ENCODE assay signal across 8 cellular contexts in genomic region chr21:38352536-38353219, GRCh38.
DNase-seq lines count a peak whose midpoint lies in the region; ATAC-seq and TF ChIP-seq lines count a peak whose summit lies in the region.

No MANE protein-coding gene starts in this region.

- ATAC-seq in GM18511 (IDR thresholded peaks at IDR 0.05; ENCODE audit: unreplicated experiment) (no peak), HG03175 (IDR thresholded peaks at IDR 0.05; ENCODE audit: unreplicated experiment) (no peak)

- H3K27me3 ChIP-seq in HUES48 (ENCODE audit: control insufficient read depth, insufficient read depth, low read length) (peaks cover 12% of the 10 kb centered on the region), OCI-LY1 (ENCODE audit: insufficient read depth, low read length) (no peaks in the 10 kb centered on the region; the same call in 1 of the 2 replicates), hepatocyte (no peaks in the 10 kb centered on the region)

- no peaks in the 10 kb centered on the region for H3K36me3 ChIP-seq in HUES48 (ENCODE audit: control insufficient read depth, insufficient read depth, low read length)
- H3K36me3 ChIP-seq in OCI-LY1 (ENCODE audit: insufficient read depth, low read length), result no peaks in the 10 kb centered on the region
- no peaks in the 10 kb centered on the region for H3K36me3 ChIP-seq in hepatocyte (replicated peaks; ENCODE audit: insufficient read depth, low read depth)

- TF ChIP-seq CTCF in OCI-LY1 (IDR thresholded peaks at IDR 0.05; ENCODE audit: low read length), result peak; percentile 65
- peak; percentile 72 for TF ChIP-seq CTCF in hepatocyte (IDR thresholded peaks at IDR 0.05; ENCODE audit: poor library complexity)

- in situ Hi-C loops in Caki2 (cut with HindIII; ENCODE audit: low pct_unique_long_range_greater_than_20kb, low sequenced_read_pairs), result loop anchor here (25.0 kb wide), 1 partner anchor 190 kb away; no protein-coding TSS in a partner anchor

- H3K4me2 ChIP-seq in OCI-LY1 (ENCODE audit: low read length) (no peak overlapping the region), hepatocyte (peak overlapping the region; percentile 11)

- H3K4me3 ChIP-seq in HUES48 (ENCODE audit: low read depth, low read length) (peak overlapping the region; percentile 19; the same call in 1 of the 2 replicates), OCI-LY1 (ENCODE audit: low read depth, low read length, poor library complexity, severe bottlenecking) (no peak overlapping the region), hepatocyte (no peak overlapping the region)

- H3K9me2 ChIP-seq in OCI-LY1 (ENCODE audit: low read depth, low read length), result no peaks in the 10 kb centered on the region
- H3K9me2 ChIP-seq in hepatocyte (replicated peaks; ENCODE audit: insufficient read depth), result no peaks in the 10 kb centered on the region

- no peaks in the 10 kb centered on the region for H3F3A ChIP-seq in OCI-LY1 (ENCODE audit: insufficient read depth, low read length)

- no peaks in the 10 kb centered on the region for H3K79me2 ChIP-seq in OCI-LY1 (ENCODE audit: insufficient read depth, low read length)
- H3K79me2 ChIP-seq in hepatocyte, result no peaks in the 10 kb centered on the region

- H2AFZ ChIP-seq in OCI-LY1 (ENCODE audit: low read length) (no peak overlapping the region), hepatocyte (no peak overlapping the region)

- H4K20me1 ChIP-seq in OCI-LY1 (ENCODE audit: insufficient read depth, low read length), result no peaks in the 10 kb centered on the region
- no peaks in the 10 kb centered on the region for H4K20me1 ChIP-seq in hepatocyte (ENCODE audit: insufficient read depth, poor library complexity, severe bottlenecking)

- WGBS in hepatocyte (ENCODE audit: low lambda C conversion rate, missing lambda C conversion rate), result 51% methylated on average over 6 of the region's 6 CpGs

- H3K4me1 ChIP-seq in HUES48 (ENCODE audit: control insufficient read depth, insufficient read depth, low read length) (peaks cover 25% of the 10 kb centered on the region), OCI-LY1 (ENCODE audit: insufficient read depth, low read length, severe bottlenecking) (no peaks in the 10 kb centered on the region), hepatocyte (ENCODE audit: insufficient read depth) (peaks cover 12% of the 10 kb centered on the region)

- H3K27ac ChIP-seq in HUES48 (ENCODE audit: low read depth, low read length) (peak overlapping the region; percentile 83), OCI-LY1 (ENCODE audit: low read depth, low read length, poor library complexity, severe bottlenecking) (no peak overlapping the region), hepatocyte (no peak overlapping the region)

- no peaks in the 10 kb centered on the region for H3K9me3 ChIP-seq in HUES48 (ENCODE audit: control insufficient read depth, insufficient read depth, low read length)
- H3K9me3 ChIP-seq in OCI-LY1 (ENCODE audit: low read length), result no peaks in the 10 kb centered on the region
- no peaks in the 10 kb centered on the region for H3K9me3 ChIP-seq in hepatocyte (ENCODE audit: low read depth)

- DNase-seq in Caki2 (ENCODE audit: low read depth) (peak; percentile 58), amniotic epithelial cell (ENCODE audit: low read depth) (peak; percentile 66), hepatocyte (ENCODE audit: low spot score) (peak; percentile 79), smooth muscle cell of the brain vasculature (ENCODE audit: low read depth, low spot score) (peak; percentile 52)

- H3K9ac ChIP-seq in HUES48 (ENCODE audit: low read depth, low read length) (peak overlapping the region; percentile 25; the same call in 1 of the 2 replicates), OCI-LY1 (ENCODE audit: low read length) (no peak overlapping the region)
